Comparison of ENCODE assay signal across 7 cellular contexts in genomic region chr3:184289426-184289938, GRCh38. TPM values are rescaled to one million over a fixed set of nuclear protein-coding genes. Genes with fewer than 3 reads are reported as not detected.
DNase-seq lines count a peak whose midpoint lies in the region; ATAC-seq and TF ChIP-seq lines count a peak whose summit lies in the region.

No MANE protein-coding gene starts in this region.

- WGBS in adrenal gland, 4 donors: 4 to 12% (median 8%) methylated on average over 10 of the region's 10 CpGs

- intact Hi-C loops in adrenal gland (cut with DNase I): loop anchor here in 1 of 2 donors (10.0 kb wide), 1 partner anchor 395 kb away; no protein-coding TSS in a partner anchor

- H4K20me1 ChIP-seq in SU-DHL-6 (ENCODE audit: low read depth, low read length): no peaks in the 10 kb centered on the region

- H2AFZ ChIP-seq in SU-DHL-6 (ENCODE audit: low read depth, low read length, severe bottlenecking): no peak overlapping the region

- no peaks in the 10 kb centered on the region for H3F3A ChIP-seq in SU-DHL-6 (ENCODE audit: insufficient read depth)

- no peak for TF ChIP-seq POLR2A in adrenal gland (IDR thresholded peaks at IDR 0.05)

- TF ChIP-seq CTCF in GM12874 (IDR thresholded peaks at IDR 0.05; ENCODE audit: insufficient read depth, low read depth, low read length): peak; percentile 72
- peak; percentile 58 for TF ChIP-seq CTCF in SU-DHL-6 (IDR thresholded peaks at IDR 0.05; ENCODE audit: insufficient read depth, low read length, poor library complexity, severe bottlenecking)
- TF ChIP-seq CTCF in adrenal gland (IDR thresholded peaks at IDR 0.05): peak; percentile 42 to 62 (median 50)

- H3K36me3 ChIP-seq in SU-DHL-6 (ENCODE audit: low read length) (no peaks in the 10 kb centered on the region), adrenal gland (replicated peaks in 1 of 2) (no peaks in the 10 kb centered on the region)

- H3K9me2 ChIP-seq in SU-DHL-6 (replicated peaks; ENCODE audit: insufficient read depth, low read length): no peaks in the 10 kb centered on the region

- H3K9me3 ChIP-seq in SU-DHL-6 (ENCODE audit: insufficient read depth, low read length): no peaks in the 10 kb centered on the region
- no peaks in the 10 kb centered on the region for H3K9me3 ChIP-seq in adrenal gland (replicated peaks in 1 of 3)

- no peak for ATAC-seq in GM18861 (IDR thresholded peaks at IDR 0.05; ENCODE audit: unreplicated experiment)

- DNase-seq in NCI-H1417 (lab: John Stamatoyannopoulos, UW) (peak; percentile 57 to 80 (median 61)), adrenal gland (peak in 5 of 7 donors; percentile 46 to 73 (median 59)), hepatic stellate cell (ENCODE audit: low spot score) (peak; percentile 68)
- peak; percentile 49 to 69 (median 60) for DNase-seq in stimulated activated CD4-positive, alpha-beta T cell treated with anti-CD3 and anti-CD28 coated beads, Interleukin-12 subunit alpha, Interleukin-12 subunit beta, amount 100 ng/mL, for 48 hours (ENCODE audit: low read depth in 2 of 3, low spot score in 1 of 3)

- H3K27me3 ChIP-seq in SU-DHL-6 (ENCODE audit: low read length) (no peaks in the 10 kb centered on the region), adrenal gland (no peaks in the 10 kb centered on the region)

- H3K4me2 ChIP-seq in SU-DHL-6 (ENCODE audit: low read depth, low read length, poor library complexity, severe bottlenecking): no peak overlapping the region

- no peak overlapping the region for H3K9ac ChIP-seq in SU-DHL-6 (ENCODE audit: low read length)

- no peak overlapping the region for H3K27ac ChIP-seq in SU-DHL-6 (ENCODE audit: low read depth, low read length)
- H3K27ac ChIP-seq in adrenal gland: no peak overlapping the region

- H3K79me2 ChIP-seq in SU-DHL-6 (ENCODE audit: insufficient read depth, low read length): no peaks in the 10 kb centered on the region

- H3K4me1 ChIP-seq in adrenal gland (replicated peaks in 1 of 2): no peaks in the 10 kb centered on the region

- H3K4me3 ChIP-seq in SU-DHL-6 (ENCODE audit: insufficient read depth, low read length, poor library complexity, severe bottlenecking) (no peak overlapping the region), adrenal gland (no peak overlapping the region)

RNA-seq across cellular contexts. Expression of gene PSMD2, which starts 9.6 kb away (rescaled TPM):
- 100 to 1,000 TPM; 190 to 387 (median 235) TPM for total RNA-seq in adrenal gland
- 100 to 1,000 TPM in 1 of 3 donors, 10 to 100 TPM in 2; 65.1 to 412 (median 73.8) TPM for polyA plus RNA-seq in adrenal gland

RNA-seq across cellular contexts. Expression of gene ECE2, which starts 13.7 kb away (rescaled TPM):
- 1 to 10 TPM in 3 of 8 donors, under 1 TPM in 1, not detected in 4; 0.27 to 9.3 (median 5.8) TPM for total RNA-seq in adrenal gland
- polyA plus RNA-seq in adrenal gland: 10 to 100 TPM in 1 of 3 donors, 1 to 10 TPM in 2; 3.0 to 15.2 (median 8.2) TPM

RNA-seq across cellular contexts. Expression of gene EIF4G1, which starts 24.9 kb away (rescaled TPM):
- total RNA-seq in adrenal gland: 100 to 1,000 TPM; 289 to 600 (median 369) TPM
- polyA plus RNA-seq in adrenal gland: 100 to 1,000 TPM; 248 to 411 (median 268) TPM

RNA-seq across cellular contexts. Expression of gene CAMK2N2, which starts 28.1 kb away (rescaled TPM):
- total RNA-seq in adrenal gland: 10 to 100 TPM in 2 of 8 donors, 1 to 10 TPM in 3, under 1 TPM in 1, not detected in 2; 0.47 to 39.3 (median 5.7) TPM
- 10 to 100 TPM in 2 of 3 donors, 1 to 10 TPM in 1; 6.1 to 24.2 (median 12.4) TPM for polyA plus RNA-seq in adrenal gland

RNA-seq across cellular contexts. Expression of gene EEF1AKMT4, which starts 40.0 kb away (rescaled TPM):
- total RNA-seq in adrenal gland: 1 to 10 TPM; 2.7 to 8.3 (median 4.1) TPM
- 1 to 10 TPM; 1.8 to 6.6 (median 2.5) TPM for polyA plus RNA-seq in adrenal gland
